ENCODE assay signal across 8 cellular contexts in genomic region chr12:111773801-111774551, GRCh38. TPM values are rescaled to one million over a fixed set of nuclear protein-coding genes. Genes with fewer than 3 reads are reported as not detected.
A peak's percentile ranks its signal among the peaks of the same experiment; 100 is the strongest.
DNase-seq lines count a peak whose midpoint lies in the region; ATAC-seq lines count a peak whose summit lies in the region.

No MANE protein-coding gene starts in this region.

- intact Hi-C loops in head of caudate nucleus (cut with DNase I): no loop called here

- DNase-seq in DMS 273 (lab: John Stamatoyannopoulos, UW; ENCODE audit: unreplicated experiment) (peak; percentile 29), DMS 273 treated with DMSO at 0.1 percent for 48 hours (lab: John Stamatoyannopoulos, UW) (no peak), RPMI7951 (ENCODE audit: low read depth) (peak; percentile 81), head of caudate nucleus (peak in 33 of 42 donors; percentile 16 to 74 (median 47)), renal cortical epithelial cell (ENCODE audit: low read depth) (peak; percentile 98), SHP77 (lab: John Stamatoyannopoulos, UW) (no peak)
- DNase-seq in activated CD4-positive, alpha-beta T cell treated with anti-CD3 and anti-CD28 coated beads, Interleukin-2, amount 50 U/mL, for 1 hour: no peak

- no peak for ATAC-seq in HG03025 (IDR thresholded peaks at IDR 0.05; ENCODE audit: low FRiP score, unreplicated experiment)

RNA-seq across cellular contexts. Expression of gene ALDH2, which starts 7.2 kb away (rescaled TPM):
- total RNA-seq in RPMI7951 (2014; rRNA removed; shearing (Covaris generic)): 0.36 TPM in 1 of 2 replicates, not detected in the other
- 18.7 and 23.4 TPM in 2 replicates for total RNA-seq in renal cortical epithelial cell

Comparison
In these comparisons a context has a peak if more than half of its experiments do, and no peak if none do; other contexts are left out.
1. DNase-seq: peak in DMS 273 (single experiment), RPMI7951 (single experiment), head of caudate nucleus (33 of 42) and renal cortical epithelial cell (single experiment); none in DMS 273 treated with DMSO at 0.1 percent for 48 hours (single experiment), activated CD4-positive, alpha-beta T cell treated with anti-CD3 and anti-CD28 coated beads, Interleukin-2, amount 50 U/mL, for 1 hour (single experiment) and SHP77 (0 of 2).
2. RNA of gene ALDH2, which starts 7.2 kb away (total RNA-seq): 18.7 to 23.4 TPM in renal cortical epithelial cell; 0.36 TPM in RPMI7951; every median in the first group is over 10 times any median in the second.